Comparison of ENCODE assay signal across 8 cellular contexts in the genomic region with DNA sequence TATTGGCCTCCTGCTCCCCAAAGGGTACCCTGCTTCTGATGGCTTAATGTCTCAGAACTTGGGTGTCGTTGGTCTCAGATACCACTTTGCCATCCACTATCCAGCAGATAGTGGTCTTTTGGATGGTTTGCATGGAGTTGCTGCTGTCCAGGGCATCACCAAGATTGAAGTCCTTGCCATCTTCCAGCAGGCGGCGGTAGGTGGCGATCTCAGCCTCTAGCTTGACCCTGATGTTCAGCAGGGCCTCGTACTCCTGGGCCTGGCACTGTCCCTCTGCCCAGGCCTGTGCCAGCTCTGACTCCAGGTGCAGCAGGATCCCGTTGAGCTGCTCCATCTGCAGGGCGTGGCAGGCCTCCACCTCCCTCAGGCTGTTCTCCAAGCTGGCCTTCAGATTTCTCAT. TPM values are rescaled to one million over a fixed set of nuclear protein-coding genes. Genes with fewer than 3 reads are reported as not detected.
DNase-seq lines count a peak whose midpoint lies in the region; ATAC-seq and TF ChIP-seq lines count a peak whose summit lies in the region.
"Not testable (repeated sequence)": the region's sequence is repeated elsewhere in the genome, so short reads cannot be mapped to it uniquely, and the experiment has no call there.

No MANE protein-coding gene starts in this region.

- not testable (repeated sequence) for H3F3A ChIP-seq in OCI-LY1 (ENCODE audit: insufficient read depth, low read length)

- POLR2A ChIA-PET in CD4-positive, alpha-beta T cell (lab: Charles Lee) = interaction anchor here (7.4 kb wide), 1 partner anchor 12 kb away, joined by 778 read pairs; no protein-coding TSS in a partner anchor
- POLR2A ChIA-PET in HEK293 (lab: Yijun Ruan, JAX) = interaction anchor here (7.4 kb wide), 1 partner anchor 12 kb away, joined by 159 read pairs; no protein-coding TSS in a partner anchor
- POLR2A ChIA-PET in activated CD4-positive, alpha-beta T cell treated with anti-CD3 and anti-CD28 coated beads for 36 hours (lab: Charles Lee) = interaction anchor here (0.7 to 1.8 kb wide), 2 partner anchors 9 to 12 kb away, joined by 3 to 11 read pairs; no protein-coding TSS in a partner anchor
- POLR2A ChIA-PET in MCF 10A (lab: Yijun Ruan, JAX) = interaction anchor here (0.7 to 6.4 kb wide), 2 partner anchors 12 to 954 kb away, joined by 3 to 618 read pairs; no protein-coding TSS in a partner anchor

- H3K27me3 ChIP-seq in CD4-positive, alpha-beta T cell (ENCODE audit: control insufficient read depth, insufficient read depth, low read length); OCI-LY1 (ENCODE audit: insufficient read depth, low read length); spleen (replicated peaks in 1 of 7): not testable (repeated sequence)

- not testable (repeated sequence) for H3K4me1 ChIP-seq in HEK293 (ENCODE audit: control insufficient read depth, insufficient read depth, low read length)
- H3K4me1 ChIP-seq in OCI-LY1 (ENCODE audit: insufficient read depth, low read length, severe bottlenecking) (peaks cover 27% of the 10 kb centered on the region), spleen (peaks cover 20 to 46% (median 28%) of the 10 kb centered on the region in 6 donors)

- peaks cover 41% of the 10 kb centered on the region for H3K4me1 Mint-ChIP-seq in CD4-positive, alpha-beta T cell (ENCODE audit: low read depth)
- H3K4me1 Mint-ChIP-seq in activated CD4-positive, alpha-beta T cell treated with anti-CD3 and anti-CD28 coated beads for 36 hours = peaks cover 18% of the 10 kb centered on the region
- peaks cover 16% of the 10 kb centered on the region for H3K4me1 Mint-ChIP-seq in MCF 10A (ENCODE audit: insufficient read depth, unreplicated experiment)

- not testable (repeated sequence) for H3K4me2 ChIP-seq in OCI-LY1 (ENCODE audit: low read length)

- WGBS in spleen, 5 donors = 84 to 91% (median 90%) methylated on average over 7 of the region's 7 CpGs

- peak overlapping the region; percentile 100 for H3K27ac Mint-ChIP-seq in CD4-positive, alpha-beta T cell
- H3K27ac Mint-ChIP-seq in activated CD4-positive, alpha-beta T cell treated with anti-CD3 and anti-CD28 coated beads for 36 hours = not testable (repeated sequence)
- peak overlapping the region; percentile 27 for H3K27ac Mint-ChIP-seq in MCF 10A (ENCODE audit: low read depth, unreplicated experiment)

- DNase-seq in CD4-positive, alpha-beta T cell; MCF 10A (ENCODE audit: unreplicated experiment); fibroblast of villous mesenchyme (ENCODE audit: low read depth): not testable (repeated sequence)
- DNase-seq in activated CD4-positive, alpha-beta T cell treated with anti-CD3 and anti-CD28 coated beads for 36 hours = peak; percentile 53
- DNase-seq in lung microvascular endothelial cell (ENCODE audit: low read depth in 2 of 2) = peak; percentile 33 to 44
- peak; percentile 80 for DNase-seq in spleen

- not testable (repeated sequence) for BruUV-seq in MCF 10A (replicated peaks; lab: Mats Ljungman, UMichigan)

- H3K79me2 ChIP-seq in OCI-LY1 (ENCODE audit: insufficient read depth, low read length) = peaks cover 22% of the 10 kb centered on the region

- H3K9me2 ChIP-seq in OCI-LY1 (ENCODE audit: low read depth, low read length) = not testable (repeated sequence)

- H3K36me3 Mint-ChIP-seq in CD4-positive, alpha-beta T cell (ENCODE audit: low read depth) = peaks cover 34% of the 10 kb centered on the region
- H3K36me3 Mint-ChIP-seq in activated CD4-positive, alpha-beta T cell treated with anti-CD3 and anti-CD28 coated beads for 36 hours (ENCODE audit: low read depth) = peaks cover 33% of the 10 kb centered on the region
- peaks cover 46% of the 10 kb centered on the region for H3K36me3 Mint-ChIP-seq in MCF 10A (ENCODE audit: insufficient read depth, unreplicated experiment)

- H3K4me3 ChIP-seq in HEK293 (ENCODE audit: low read depth, low read length); OCI-LY1 (ENCODE audit: low read depth, low read length, poor library complexity, severe bottlenecking); fibroblast of villous mesenchyme (ENCODE audit: low read depth, low read length); spleen: not testable (repeated sequence)

- H3K27me3 Mint-ChIP-seq in CD4-positive, alpha-beta T cell; activated CD4-positive, alpha-beta T cell treated with anti-CD3 and anti-CD28 coated beads for 36 hours; MCF 10A (ENCODE audit: insufficient read depth, unreplicated experiment): not testable (repeated sequence)

- not testable (repeated sequence) for TF ChIP-seq CTCF in CD4-positive, alpha-beta T cell (IDR thresholded peaks at IDR 0.05); HEK293 (tag by site-specific recombination; IDR thresholded peaks at IDR 0.05); MCF 10A (IDR thresholded peaks at IDR 0.05; ENCODE audit: unreplicated experiment)
- peak; percentile 65 for TF ChIP-seq CTCF in OCI-LY1 (IDR thresholded peaks at IDR 0.05; ENCODE audit: low read length)
- TF ChIP-seq CTCF in fibroblast of villous mesenchyme (IDR thresholded peaks at IDR 0.05; ENCODE audit: insufficient read depth, low read depth, low read length) = peak; percentile 26
- TF ChIP-seq CTCF in spleen (IDR thresholded peaks at IDR 0.05 in 8 of 11, conservative IDR thresholded peaks at IDR 0.05 in 3 of 11) = peak in 3 of 11 experiments; percentile 13 to 26 (median 14)

- ATAC-seq in CD4-positive, alpha-beta T cell (ENCODE audit: poor library complexity); activated CD4-positive, alpha-beta T cell treated with anti-CD3 and anti-CD28 coated beads for 36 hours: not testable (repeated sequence)

- not testable (repeated sequence) for H3K9me3 ChIP-seq in CD4-positive, alpha-beta T cell (ENCODE audit: control insufficient read depth, low read length); HEK293 (ENCODE audit: control insufficient read depth, insufficient read depth, low read depth, low read length); OCI-LY1 (ENCODE audit: low read length); spleen

- intact Hi-C loops in CD4-positive, alpha-beta T cell (cut with DNase I, micrococcal nuclease) = loop anchor here in 1 of 2 experiments (5.0 kb wide), 1 partner anchor 75 kb away; no protein-coding TSS in a partner anchor
- intact Hi-C loops in activated CD4-positive, alpha-beta T cell treated with anti-CD3 and anti-CD28 coated beads for 36 hours (cut with DNase I, micrococcal nuclease) = loop anchor here in 1 of 2 experiments (1.0 to 10.0 kb wide), 2 partner anchors 77 to 1308 kb away; partner anchors contain the start of gene SLC33A1
- intact Hi-C loops in MCF 10A (cut with micrococcal nuclease); spleen (cut with DNase I; ENCODE audit: low total_unique reads): not testable (repeated sequence)

- H3K9me3 Mint-ChIP-seq in CD4-positive, alpha-beta T cell; activated CD4-positive, alpha-beta T cell treated with anti-CD3 and anti-CD28 coated beads for 36 hours (ENCODE audit: low read depth); MCF 10A (ENCODE audit: unreplicated experiment): not testable (repeated sequence)

- not testable (repeated sequence) for TF ChIP-seq POLR2A in spleen (IDR thresholded peaks at IDR 0.05)

- peaks cover 13% of the 10 kb centered on the region for H4K20me1 ChIP-seq in OCI-LY1 (ENCODE audit: insufficient read depth, low read length)

- CTCF ChIA-PET in CD4-positive, alpha-beta T cell (lab: Charles Lee) = not testable (repeated sequence)
- CTCF ChIA-PET in HEK293 (lab: Yijun Ruan, JAX) (interaction anchor here (1.2 to 1.6 kb wide), 3 partner anchors 9 to 40 kb away, joined by 3 to 5 read pairs (median 4); no protein-coding TSS in a partner anchor), MCF 10A (lab: Yijun Ruan, JAX) (interaction anchor here (1.3 to 5.8 kb wide), 3 partner anchors 9 to 40 kb away, joined by 3 to 38 read pairs (median 7); no protein-coding TSS in a partner anchor)
- CTCF ChIA-PET in activated CD4-positive, alpha-beta T cell treated with anti-CD3 and anti-CD28 coated beads for 36 hours (lab: Charles Lee) = interaction anchor here (0.6 to 5.9 kb wide), 4 partner anchors 10 to 388 kb away, joined by 3 to 47 read pairs (median 4); no protein-coding TSS in a partner anchor

- H3K4me3 Mint-ChIP-seq in CD4-positive, alpha-beta T cell; activated CD4-positive, alpha-beta T cell treated with anti-CD3 and anti-CD28 coated beads for 36 hours; MCF 10A (ENCODE audit: unreplicated experiment): not testable (repeated sequence)

- not testable (repeated sequence) for H2AFZ ChIP-seq in OCI-LY1 (ENCODE audit: low read length)

- not testable (repeated sequence) for H3K27ac ChIP-seq in CD4-positive, alpha-beta T cell (ENCODE audit: low read depth, low read length); HEK293 (ENCODE audit: extremely low read depth, low read depth, low read length); OCI-LY1 (ENCODE audit: low read depth, low read length, poor library complexity, severe bottlenecking)
- peak overlapping the region in 2 of 8 donors; percentile 100 for H3K27ac ChIP-seq in spleen

- not testable (repeated sequence) for H3K9ac ChIP-seq in OCI-LY1 (ENCODE audit: low read length)

- H3K36me3 ChIP-seq in HEK293 (ENCODE audit: control insufficient read depth in 2 of 2, insufficient read depth in 1 of 2, low read length in 2 of 2) (peaks cover 1 to 16% of the 10 kb centered on the region in 2 experiments; a peak in 1 of 3 replicates), OCI-LY1 (ENCODE audit: insufficient read depth, low read length) (peaks cover 22% of the 10 kb centered on the region), spleen (peaks cover 0 to 14% (median 11%) of the 10 kb centered on the region in 6 donors)

TF ChIP-seq in HEK293, 187 proteins besides CTCF, POLR2A, EP300 and RAD21 (continues in another document):
- TF ChIP-seq ZNF654 (tag by site-specific recombination; IDR thresholded peaks at IDR 0.05; ENCODE audit: low read depth) = peak; percentile 15; the same call in 1 of the 2 replicates

RNA-seq across cellular contexts. Expression of gene CCNL1, which starts 2.7 kb away (rescaled TPM):
- total RNA-seq in CD4-positive, alpha-beta T cell = 1,000 to 10,000 TPM; 1,350 to 1,388 TPM
- 100 to 1,000 TPM; 163 to 215 TPM for total RNA-seq in activated CD4-positive, alpha-beta T cell treated with anti-CD3 and anti-CD28 coated beads for 36 hours
- 103 and 112 TPM in 2 replicates for total RNA-seq in MCF 10A (2022)
- 108 and 175 TPM in 2 replicates for total RNA-seq in fibroblast of villous mesenchyme
- 70.0 and 171 TPM in 2 replicates for total RNA-seq in lung microvascular endothelial cell
- 100 to 1,000 TPM; 187 to 405 (median 247) TPM for total RNA-seq in spleen
- polyA plus RNA-seq in spleen = 100 to 1,000 TPM in 2 of 3 donors, 10 to 100 TPM in 1; 76.9 to 168 (median 115) TPM
